In the genomic region with DNA sequence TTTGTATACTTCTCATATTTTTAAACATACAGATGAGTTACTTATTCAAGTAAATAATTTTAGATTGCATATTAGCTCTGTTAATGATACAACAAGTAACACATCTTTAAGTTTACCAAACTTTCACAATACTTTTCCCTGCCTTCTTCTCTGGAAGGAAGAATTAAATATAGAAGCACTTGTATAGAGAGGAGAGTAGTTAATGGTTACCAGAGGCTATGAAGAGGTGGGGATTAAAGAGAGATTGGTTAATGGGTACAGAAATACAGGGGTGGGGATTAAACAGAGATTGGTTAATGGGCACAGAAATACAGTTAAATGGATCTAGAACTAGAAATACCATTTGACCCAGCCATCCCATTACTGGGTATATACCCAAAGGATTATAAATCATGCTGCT, we compare ENCODE assay signal across 33 cellular contexts. TPM values are rescaled to one million over a fixed set of nuclear protein-coding genes. Genes with fewer than 3 reads are reported as not detected.
"Had no signal": no experiment of that assay in that cellular context is flagged by ENCODE, and none has a peak within 500 bp of the region (broad histone marks: within the 10 kb centered on the region; RNA-seq: fewer than 3 reads in every experiment).

No MANE protein-coding gene starts in this region.

- ATAC-seq: activated CD4-positive, alpha-beta T cell treated with anti-CD3 and anti-CD28 coated beads for 36 hours; activated CD8-positive, alpha-beta memory T cell treated with anti-CD3 and anti-CD28 coated beads, Interleukin-2, amount 10 ng/mL, durations not matched to agents 7 days and 5 days; activated CD8-positive, alpha-beta T cell treated with anti-CD3 and anti-CD28 coated beads, Interleukin-2, amount 10 ng/mL, durations not matched to agents 7 days and 5 days; activated T-cell treated with anti-CD3 and anti-CD28 coated beads, Interleukin-2, amount 50 U/mL, for 72 hours; foreskin keratinocyte; gastrocnemius medialis had no signal

- H3K27me3 Mint-ChIP-seq: activated CD4-positive, alpha-beta memory T cell treated with anti-CD3 and anti-CD28 coated beads for 36 hours; activated CD4-positive, alpha-beta T cell treated with anti-CD3 and anti-CD28 coated beads for 36 hours; activated CD4-positive, alpha-beta T cell treated with anti-CD3 and anti-CD28 coated beads, Interleukin-2, amount 10 ng/mL, durations not matched to agents 24 days and 14 days; activated naive CD8-positive, alpha-beta T cell; dendritic cell treated with granulocyte-macrophage colony-stimulating factor and Interleukin-4, amounts not matched to agents 40 ng/mL and 50 ng/mL, for 4 days had no signal

- H3K9me3 Mint-ChIP-seq: activated CD4-positive, alpha-beta memory T cell treated with anti-CD3 and anti-CD28 coated beads for 36 hours; central memory CD8-positive, alpha-beta T cell; dendritic cell treated with granulocyte-macrophage colony-stimulating factor and Interleukin-4, amounts not matched to agents 40 ng/mL and 50 ng/mL, for 4 days; endodermal cell had no signal

- DNase-seq: activated CD4-positive, alpha-beta memory T cell treated with anti-CD3 and anti-CD28 coated beads for 36 hours; activated CD4-positive, alpha-beta T cell treated with anti-CD3 and anti-CD28 coated beads for 36 hours; activated CD4-positive, alpha-beta T cell treated with anti-CD3 and anti-CD28 coated beads, Interleukin-2, amount 10 ng/mL, durations not matched to agents 24 days and 14 days; activated CD4-positive, CD25-positive, alpha-beta regulatory T cell; activated CD4-positive, CD25-positive, alpha-beta regulatory T cell treated with anti-CD3 and anti-CD28 coated beads, Interleukin-2, amount 50 U/mL, for 72 hours; activated CD8-positive, alpha-beta memory T cell treated with anti-CD3 and anti-CD28 coated beads, Interleukin-2, amount 10 ng/mL, durations not matched to agents 7 days and 5 days; activated CD8-positive, alpha-beta memory T cell treated with anti-CD3 and anti-CD28 coated beads, Interleukin-2, amount 50 U/mL, for 4 hours; activated CD8-positive, alpha-beta T cell treated with anti-CD3 and anti-CD28 coated beads, Interleukin-2, amount 10 ng/mL, durations not matched to agents 7 days and 5 days; activated gamma-delta T cell; activated naive CD4-positive, alpha-beta T cell; activated naive CD4-positive, alpha-beta T cell treated with anti-CD3 and anti-CD28 coated beads, Interleukin-2, amount 50 U/mL, for 16 hours; activated T-cell treated with anti-CD3 and anti-CD28 coated beads, Interleukin-2, amount 50 U/mL, for 1 hour; activated T-cell treated with anti-CD3 and anti-CD28 coated beads, Interleukin-2, amount 50 U/mL, for 72 hours; amniotic stem cell; anterior cingulate cortex; brain microvascular endothelial cell; dorsolateral prefrontal cortex; effector memory CD4-positive, alpha-beta T cell; endodermal cell; erythroblast; foreskin keratinocyte; gastrocnemius medialis; glutamatergic neuron; T-helper 2 cell had no signal

- H3K27ac Mint-ChIP-seq: activated CD4-positive, alpha-beta memory T cell treated with anti-CD3 and anti-CD28 coated beads for 36 hours; activated CD4-positive, alpha-beta T cell treated with anti-CD3 and anti-CD28 coated beads for 36 hours; activated CD4-positive, alpha-beta T cell treated with anti-CD3 and anti-CD28 coated beads, Interleukin-2, amount 10 ng/mL, durations not matched to agents 24 days and 14 days; activated CD8-positive, alpha-beta memory T cell treated with anti-CD3 and anti-CD28 coated beads, Interleukin-2, amount 10 ng/mL, durations not matched to agents 7 days and 5 days; activated CD8-positive, alpha-beta T cell treated with anti-CD3 and anti-CD28 coated beads, Interleukin-2, amount 10 ng/mL, durations not matched to agents 7 days and 5 days; activated naive CD8-positive, alpha-beta T cell; activated T-cell treated with anti-CD3 and anti-CD28 coated beads, Interleukin-2, amount 50 U/mL, for 72 hours; dendritic cell treated with granulocyte-macrophage colony-stimulating factor and Interleukin-4, amounts not matched to agents 40 ng/mL and 50 ng/mL, for 4 days; endodermal cell had no signal

- H3K36me3 Mint-ChIP-seq: activated CD4-positive, alpha-beta memory T cell treated with anti-CD3 and anti-CD28 coated beads for 36 hours; activated CD8-positive, alpha-beta memory T cell treated with anti-CD3 and anti-CD28 coated beads, Interleukin-2, amount 10 ng/mL, durations not matched to agents 7 days and 5 days; activated naive CD8-positive, alpha-beta T cell had no signal

- H3K4me3 Mint-ChIP-seq: activated CD4-positive, alpha-beta memory T cell treated with anti-CD3 and anti-CD28 coated beads for 36 hours; activated CD4-positive, alpha-beta T cell treated with anti-CD3 and anti-CD28 coated beads for 36 hours; activated CD4-positive, alpha-beta T cell treated with anti-CD3 and anti-CD28 coated beads, Interleukin-2, amount 10 ng/mL, durations not matched to agents 24 days and 14 days; activated CD8-positive, alpha-beta memory T cell treated with anti-CD3 and anti-CD28 coated beads, Interleukin-2, amount 10 ng/mL, durations not matched to agents 7 days and 5 days; activated CD8-positive, alpha-beta T cell treated with anti-CD3 and anti-CD28 coated beads, Interleukin-2, amount 10 ng/mL, durations not matched to agents 7 days and 5 days; activated naive CD8-positive, alpha-beta T cell; activated T-cell treated with anti-CD3 and anti-CD28 coated beads, Interleukin-2, amount 50 U/mL, for 72 hours; central memory CD8-positive, alpha-beta T cell; dendritic cell treated with granulocyte-macrophage colony-stimulating factor and Interleukin-4, amounts not matched to agents 40 ng/mL and 50 ng/mL, for 4 days; endodermal cell had no signal

- H3K4me1 Mint-ChIP-seq: activated CD4-positive, alpha-beta T cell treated with anti-CD3 and anti-CD28 coated beads for 36 hours; activated CD4-positive, alpha-beta T cell treated with anti-CD3 and anti-CD28 coated beads, Interleukin-2, amount 10 ng/mL, durations not matched to agents 24 days and 14 days; activated CD8-positive, alpha-beta memory T cell treated with anti-CD3 and anti-CD28 coated beads, Interleukin-2, amount 10 ng/mL, durations not matched to agents 7 days and 5 days; central memory CD8-positive, alpha-beta T cell; endodermal cell had no signal

RNA-seq across cellular contexts. Expression of gene UCN3, which starts 20.0 kb away (rescaled TPM):
- total RNA-seq: activated CD4-positive, alpha-beta memory T cell treated with anti-CD3 and anti-CD28 coated beads for 36 hours; activated CD4-positive, alpha-beta T cell treated with anti-CD3 and anti-CD28 coated beads for 36 hours; activated CD4-positive, alpha-beta T cell treated with anti-CD3 and anti-CD28 coated beads, Interleukin-2, amount 10 ng/mL, durations not matched to agents 24 days and 14 days; activated CD8-positive, alpha-beta memory T cell treated with anti-CD3 and anti-CD28 coated beads for 36 hours; activated CD8-positive, alpha-beta memory T cell treated with anti-CD3 and anti-CD28 coated beads, Interleukin-2, amount 10 ng/mL, durations not matched to agents 7 days and 5 days; activated CD8-positive, alpha-beta T cell treated with anti-CD3 and anti-CD28 coated beads, Interleukin-2, amount 10 ng/mL, durations not matched to agents 7 days and 5 days; activated T-cell treated with anti-CD3 and anti-CD28 coated beads, Interleukin-2, amount 50 U/mL, for 72 hours; astrocyte; bronchial epithelial cell; cardiac septum; endodermal cell; esophagus muscularis mucosa; foreskin keratinocyte; gastrocnemius medialis; T-helper 1 cell treated with Interleukin-12 subunit alpha and Interleukin-12 subunit beta and Interleukin-4 antibody, amounts not matched to agents 30 ng/mL and 1 ng/mL, for 36 hours had no signal

RNA-seq across cellular contexts. Expression of gene TUBAL3, which starts 59.9 kb away (rescaled TPM):
- total RNA-seq: activated CD4-positive, alpha-beta memory T cell treated with anti-CD3 and anti-CD28 coated beads for 36 hours; activated CD4-positive, alpha-beta T cell treated with anti-CD3 and anti-CD28 coated beads for 36 hours; activated CD8-positive, alpha-beta memory T cell treated with anti-CD3 and anti-CD28 coated beads for 36 hours; activated CD8-positive, alpha-beta memory T cell treated with anti-CD3 and anti-CD28 coated beads, Interleukin-2, amount 10 ng/mL, durations not matched to agents 7 days and 5 days; activated CD8-positive, alpha-beta T cell treated with anti-CD3 and anti-CD28 coated beads, Interleukin-2, amount 10 ng/mL, durations not matched to agents 7 days and 5 days; activated T-cell treated with anti-CD3 and anti-CD28 coated beads, Interleukin-2, amount 50 U/mL, for 72 hours; astrocyte; endodermal cell; T-helper 1 cell treated with Interleukin-12 subunit alpha and Interleukin-12 subunit beta and Interleukin-4 antibody, amounts not matched to agents 30 ng/mL and 1 ng/mL, for 36 hours had no signal
